8 cellular contexts compared by ENCODE assay signal in genomic region chr1:174701565-174701964, GRCh38.
"Had no signal": no experiment of that assay in that cellular context is flagged by ENCODE, and none has a peak within 500 bp of the region (broad histone marks: within the 10 kb centered on the region; RNA-seq: fewer than 3 reads in every experiment).

No MANE protein-coding gene starts in this region.

- H3K27ac ChIP-seq: HL-60 had no signal

- FAIRE-seq: HepG2 had no signal

- H3K4me3 Mint-ChIP-seq: IgD-negative memory B cell had no signal

- H3K27me3 Mint-ChIP-seq: IgD-negative memory B cell had no signal

- DNase-seq: GOT3, H7, HCEC 1CT, Kasumi-1, KG1 had no signal

- H3K27ac Mint-ChIP-seq: IgD-negative memory B cell had no signal

- ATAC-seq: HepG2 had no signal

- H3K9me3 Mint-ChIP-seq: IgD-negative memory B cell had no signal
